13 cellular contexts compared by ENCODE assay signal in genomic region chr1:166133276-166133841, GRCh38. TPM values are rescaled to one million over a fixed set of nuclear protein-coding genes. Genes with fewer than 3 reads are reported as not detected.
DNase-seq lines count a peak whose midpoint lies in the region; ATAC-seq and TF ChIP-seq lines count a peak whose summit lies in the region.
"Had no signal": no experiment of that assay in that cellular context is flagged by ENCODE, and none has a peak within 500 bp of the region (broad histone marks: within the 10 kb centered on the region; RNA-seq: fewer than 3 reads in every experiment).

No MANE protein-coding gene starts in this region.

- peaks cover 13 to 22% of the 10 kb centered on the region in 2 donors for H3K27me3 Mint-ChIP-seq in stimulated activated naive B cell treated with anti-CD40 and anti-IgM and Interleukin-4, amounts not matched to agents 10 μg/mL and 1 μg/mL and 100 μg/mL, for 72 hours
- H3K27me3 Mint-ChIP-seq: activated T-helper 17 cell treated with anti-CD3 and anti-CD28 coated beads, Interleukin-2, amount 50 U/mL, for 72 hours had no signal

- peak; percentile 62 for TF ChIP-seq CTCF in 22Rv1 (IDR thresholded peaks at IDR 0.05)
- TF ChIP-seq CTCF in GM12872 (IDR thresholded peaks at IDR 0.05; ENCODE audit: insufficient read depth, low read depth, low read length), result peak; percentile 68
- peak in 4 of 6 experiments; percentile 28 to 81 (median 68) for TF ChIP-seq CTCF in Peyer's patch (IDR thresholded peaks at IDR 0.05)
- peak; percentile 60 for TF ChIP-seq CTCF in fibroblast of mammary gland (conservative IDR thresholded peaks at IDR 0.05; ENCODE audit: control insufficient read depth, insufficient read depth, low read depth, low read length)

- no peak overlapping the region for H3K4me3 Mint-ChIP-seq in stimulated activated naive B cell treated with anti-CD40 and anti-IgM and Interleukin-4, amounts not matched to agents 10 μg/mL and 1 μg/mL and 100 μg/mL, for 72 hours
- H3K4me3 Mint-ChIP-seq: activated T-helper 17 cell treated with anti-CD3 and anti-CD28 coated beads, Interleukin-2, amount 50 U/mL, for 72 hours had no signal

- no peaks in the 10 kb centered on the region for H3K27me3 ChIP-seq in Peyer's patch
- H3K27me3 ChIP-seq: gastrocnemius medialis, right atrium auricular region, SJSA1, stomach had no signal

- no peaks in the 10 kb centered on the region for H3K4me1 ChIP-seq in Peyer's patch
- H3K4me1 ChIP-seq: gastrocnemius medialis, SJSA1, stomach had no signal

- H3K27ac ChIP-seq in 22Rv1 (no peak overlapping the region), Peyer's patch (no peak overlapping the region)
- H3K27ac ChIP-seq: gastrocnemius medialis, right atrium auricular region, SJSA1, stomach had no signal

- no peak overlapping the region for H3K27ac Mint-ChIP-seq in stimulated activated naive B cell treated with anti-CD40 and anti-IgM and Interleukin-4, amounts not matched to agents 10 μg/mL and 1 μg/mL and 100 μg/mL, for 72 hours
- H3K27ac Mint-ChIP-seq: activated T-helper 17 cell treated with anti-CD3 and anti-CD28 coated beads, Interleukin-2, amount 50 U/mL, for 72 hours had no signal

- no peaks in the 10 kb centered on the region for H3K36me3 Mint-ChIP-seq in stimulated activated naive B cell treated with anti-CD40 and anti-IgM and Interleukin-4, amounts not matched to agents 10 μg/mL and 1 μg/mL and 100 μg/mL, for 72 hours

- no peak overlapping the region for H3K4me3 ChIP-seq in Peyer's patch
- H3K4me3 ChIP-seq in fibroblast of mammary gland (ENCODE audit: control insufficient read depth, low read depth, low read length), result no peak overlapping the region
- H3K4me3 ChIP-seq: gastrocnemius medialis, right atrium auricular region, SJSA1, stomach had no signal

- no peak for ATAC-seq in stimulated activated naive B cell treated with anti-CD40 and anti-IgM and Interleukin-4, amounts not matched to agents 10 μg/mL and 1 μg/mL and 100 μg/mL, for 72 hours (replicated peaks)
- ATAC-seq: activated T-helper 17 cell treated with anti-CD3 and anti-CD28 coated beads, Interleukin-2, amount 50 U/mL, for 72 hours; gastrocnemius medialis had no signal

- no peak for DNase-seq in Peyer's patch
- peak; percentile 29 for DNase-seq in fibroblast of mammary gland (ENCODE audit: low read depth)
- DNase-seq in Ammon's horn (ENCODE audit: low spot score), result no peak
- DNase-seq in LoVo (ENCODE audit: low spot score), result no peak
- DNase-seq in GM19240 (ENCODE audit: insufficient read length, low spot score), result no peak
- DNase-seq in stimulated activated naive B cell treated with anti-CD40 and anti-IgM and Interleukin-4, amounts not matched to agents 10 μg/mL and 1 μg/mL and 100 μg/mL, for 72 hours, result no peak
- DNase-seq: gastrocnemius medialis, stomach had no signal

- peaks cover 0 to 4% of the 10 kb centered on the region in 2 donors for H3K9me3 Mint-ChIP-seq in stimulated activated naive B cell treated with anti-CD40 and anti-IgM and Interleukin-4, amounts not matched to agents 10 μg/mL and 1 μg/mL and 100 μg/mL, for 72 hours

- peaks cover 0 to 3% (median 0%) of the 10 kb centered on the region in 4 donors for H3K9me3 ChIP-seq in Peyer's patch
- H3K9me3 ChIP-seq: gastrocnemius medialis, SJSA1 had no signal

- H3K36me3 ChIP-seq in Peyer's patch, result no peaks in the 10 kb centered on the region
- H3K36me3 ChIP-seq: gastrocnemius medialis, right atrium auricular region, SJSA1 had no signal

- no peak for TF ChIP-seq POLR2A in Peyer's patch (IDR thresholded peaks at IDR 0.05)

- no peaks in the 10 kb centered on the region for H3K4me1 Mint-ChIP-seq in stimulated activated naive B cell treated with anti-CD40 and anti-IgM and Interleukin-4, amounts not matched to agents 10 μg/mL and 1 μg/mL and 100 μg/mL, for 72 hours
- H3K4me1 Mint-ChIP-seq: activated T-helper 17 cell treated with anti-CD3 and anti-CD28 coated beads, Interleukin-2, amount 50 U/mL, for 72 hours had no signal

RNA-seq across cellular contexts. Expression of gene FAM78B, which starts 33.4 kb away (rescaled TPM):
- 1 to 10 TPM in 3 of 4 donors, under 1 TPM in 1; 0.35 to 5.4 (median 2.8) TPM for total RNA-seq in Peyer's patch
